ENCODE assay signal across 2 cellular contexts in the genomic region with DNA sequence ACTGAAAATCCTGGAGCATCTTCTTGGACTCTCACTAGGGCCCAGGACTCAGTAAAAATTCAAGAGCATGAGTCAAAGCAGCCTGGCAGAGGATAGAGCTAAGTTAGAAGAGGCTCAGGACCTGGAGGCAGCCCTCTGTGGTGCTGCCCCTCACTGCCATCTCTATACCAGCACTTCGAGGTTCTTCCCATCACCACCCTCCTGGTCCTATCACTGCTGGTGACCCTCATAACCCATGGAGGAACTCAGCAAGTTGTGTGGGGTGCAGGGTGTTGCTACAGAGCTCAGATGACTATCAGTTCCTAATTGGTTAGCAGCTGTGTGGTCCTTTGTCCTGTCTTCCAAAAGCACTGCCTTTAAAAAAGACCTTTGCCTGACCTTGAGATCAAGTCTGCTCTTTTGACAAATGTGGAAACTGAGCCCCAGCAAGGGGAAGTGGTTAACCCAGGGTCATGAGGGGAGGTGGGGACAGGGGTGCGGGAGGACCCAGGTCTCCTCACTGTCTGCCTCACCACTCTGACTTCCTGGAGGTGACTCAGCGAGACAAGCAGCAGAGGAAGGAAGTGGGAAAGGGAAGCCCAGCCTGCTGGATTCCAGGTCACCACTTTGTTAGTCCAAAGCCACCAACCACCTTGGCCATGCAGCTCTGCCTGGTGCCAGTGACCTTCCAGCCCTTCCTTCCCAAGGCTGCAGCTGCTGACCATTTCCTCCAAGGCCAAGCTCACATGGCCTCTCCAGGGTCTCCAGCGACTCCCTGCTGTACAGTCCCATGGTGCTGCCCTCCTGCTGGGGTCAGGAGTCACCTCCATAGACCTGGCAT.
TF ChIP-seq lines count a peak whose summit lies in the region.

No MANE protein-coding gene starts in this region.

TF ChIP-seq in SK-N-SH treated with all-trans-retinoic acid at 6 μM for 48 hours, 23 proteins besides CTCF, POLR2A, EP300 and RAD21 (continued from another document):
- no peak for TF ChIP-seq CSRNP3 (CRISPR knock-in tag; IDR thresholded peaks at IDR 0.05)
- TF ChIP-seq TOX (CRISPR knock-in tag; IDR thresholded peaks at IDR 0.05; ENCODE audit: borderline replicate concordance): no peak
- TF ChIP-seq ARNTL (CRISPR knock-in tag; IDR thresholded peaks at IDR 0.05; ENCODE audit: borderline replicate concordance, low read depth): no peak
- no peak for TF ChIP-seq ZNF565 (CRISPR knock-in tag; conservative IDR thresholded peaks at IDR 0.05; ENCODE audit: low read depth)
TF ChIP-seq in SK-N-SH treated with all-trans-retinoic acid at 6 μM for 48 hours: peak in this region for 0.

TF ChIP-seq in SK-N-SH, 30 proteins besides CTCF, POLR2A, EP300 and RAD21 (continued from another document):
- TF ChIP-seq, protein P1, sequence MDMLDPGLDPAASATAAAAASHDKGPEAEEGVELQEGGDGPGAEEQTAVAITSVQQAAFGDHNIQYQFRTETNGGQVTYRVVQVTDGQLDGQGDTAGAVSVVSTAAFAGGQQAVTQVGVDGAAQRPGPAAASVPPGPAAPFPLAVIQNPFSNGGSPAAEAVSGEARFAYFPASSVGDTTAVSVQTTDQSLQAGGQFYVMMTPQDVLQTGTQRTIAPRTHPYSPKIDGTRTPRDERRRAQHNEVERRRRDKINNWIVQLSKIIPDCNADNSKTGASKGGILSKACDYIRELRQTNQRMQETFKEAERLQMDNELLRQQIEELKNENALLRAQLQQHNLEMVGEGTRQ (IDR thresholded peaks at IDR 0.05; ENCODE audit: borderline replicate concordance, low read depth, low read length): no peak
- TF ChIP-seq RXRA (IDR thresholded peaks at IDR 0.05; ENCODE audit: borderline replicate concordance, low read depth) (no peak), NFIC (IDR thresholded peaks at IDR 0.05; ENCODE audit: borderline replicate concordance) (no peak), ELF1 (IDR thresholded peaks at IDR 0.05) (no peak), FOSL2 (IDR thresholded peaks at IDR 0.05; ENCODE audit: borderline replicate concordance, low read depth) (no peak), YY1 (IDR thresholded peaks at IDR 0.05; ENCODE audit: low read depth) (no peak), PBX3 (IDR thresholded peaks at IDR 0.05) (no peak), MEF2A (IDR thresholded peaks at IDR 0.05; ENCODE audit: borderline replicate concordance, low read depth) (no peak)
